Comparison of ENCODE assay signal across 8 cellular contexts in the genomic region with DNA sequence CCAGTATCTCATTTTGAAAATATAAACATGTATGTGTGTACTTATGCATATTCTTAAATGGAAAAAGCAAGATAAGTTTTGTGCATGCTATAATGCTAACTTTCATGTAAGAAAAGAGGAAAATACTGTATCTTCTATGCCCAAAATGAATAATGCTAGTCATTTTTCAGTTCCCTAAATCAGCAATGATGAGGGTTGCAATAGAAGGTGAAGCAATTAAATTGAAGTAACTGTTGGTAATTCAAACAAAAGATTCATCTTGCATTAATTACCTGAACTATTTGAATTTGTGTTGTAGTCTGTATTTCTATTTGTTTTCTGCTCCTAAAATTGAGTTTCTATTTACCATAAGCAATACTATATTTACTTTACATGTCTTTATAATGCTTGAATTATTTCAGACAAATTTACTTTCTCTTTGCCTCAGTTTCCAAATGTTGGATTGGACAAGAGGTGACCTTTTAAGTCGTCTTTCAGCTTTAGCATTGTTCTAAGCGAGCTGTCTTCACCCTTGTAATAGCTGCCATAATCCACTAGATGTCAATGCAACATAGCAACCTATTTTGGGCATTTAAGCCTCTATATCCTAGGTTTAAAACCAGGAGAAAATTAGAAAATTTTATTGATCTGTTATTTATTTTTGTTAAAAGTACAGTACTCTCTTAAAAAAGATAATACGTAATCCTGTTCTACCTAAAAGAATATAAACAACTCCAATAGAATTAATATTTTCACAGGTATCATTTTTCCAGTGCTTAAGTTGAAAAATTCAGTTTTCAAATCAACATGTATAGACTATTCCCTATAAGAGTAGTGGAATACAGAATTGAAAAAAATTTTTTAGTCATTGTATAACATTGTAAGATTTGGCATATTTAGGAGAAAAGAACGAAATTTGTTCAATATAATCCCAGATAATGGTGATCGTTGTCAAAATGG. TPM values are rescaled to one million over a fixed set of nuclear protein-coding genes. Genes with fewer than 3 reads are reported as not detected.
DNase-seq lines count a peak whose midpoint lies in the region; ATAC-seq and TF ChIP-seq lines count a peak whose summit lies in the region.

No MANE protein-coding gene starts in this region.

- intact Hi-C loops in Caco-2 (cut with micrococcal nuclease; ENCODE audit: unreplicated experiment), result loop anchor here (1.0 to 10.0 kb wide), 7 partner anchors 43 to 733 kb away; no protein-coding TSS in a partner anchor
- intact Hi-C loops in right cardiac atrium (cut with DNase I), result loop anchor here in 3 of 4 donors (5.0 to 10.0 kb wide), 5 partner anchors 41 to 373 kb away; no protein-coding TSS in a partner anchor

- no peaks in the 10 kb centered on the region for H3K36me3 Mint-ChIP-seq in Caco-2 (ENCODE audit: insufficient read depth, unreplicated experiment)
- H3K36me3 Mint-ChIP-seq in stimulated activated naive B cell treated with anti-CD40 and anti-IgM and Interleukin-4, amounts not matched to agents 10 μg/mL and 1 μg/mL and 100 μg/mL, for 72 hours, result no peaks in the 10 kb centered on the region

- no peaks in the 10 kb centered on the region for H3K9me3 ChIP-seq in Caco-2
- no peaks in the 10 kb centered on the region for H3K9me3 ChIP-seq in right cardiac atrium (ENCODE audit: control insufficient read depth, low read length)

- no peak overlapping the region for H3K4me3 Mint-ChIP-seq in Caco-2 (ENCODE audit: unreplicated experiment)
- no peak overlapping the region for H3K4me3 Mint-ChIP-seq in stimulated activated naive B cell treated with anti-CD40 and anti-IgM and Interleukin-4, amounts not matched to agents 10 μg/mL and 1 μg/mL and 100 μg/mL, for 72 hours

- no peak overlapping the region for H3K27ac Mint-ChIP-seq in Caco-2 (ENCODE audit: unreplicated experiment)
- no peak overlapping the region for H3K27ac Mint-ChIP-seq in stimulated activated naive B cell treated with anti-CD40 and anti-IgM and Interleukin-4, amounts not matched to agents 10 μg/mL and 1 μg/mL and 100 μg/mL, for 72 hours

- H3K4me3 ChIP-seq in Caco-2 (ENCODE audit: low read depth, low read length) (no peak overlapping the region), right cardiac atrium (ENCODE audit: low read length) (no peak overlapping the region)

- POLR2A ChIA-PET in Caco-2 (lab: Charles Lee), result no interaction called here

- H3K27me3 Mint-ChIP-seq in Caco-2 (ENCODE audit: insufficient read depth, unreplicated experiment), result no peaks in the 10 kb centered on the region
- no peaks in the 10 kb centered on the region for H3K27me3 Mint-ChIP-seq in stimulated activated naive B cell treated with anti-CD40 and anti-IgM and Interleukin-4, amounts not matched to agents 10 μg/mL and 1 μg/mL and 100 μg/mL, for 72 hours

- H3K4me1 Mint-ChIP-seq in Caco-2 (ENCODE audit: low read depth, unreplicated experiment), result no peaks in the 10 kb centered on the region
- H3K4me1 Mint-ChIP-seq in stimulated activated naive B cell treated with anti-CD40 and anti-IgM and Interleukin-4, amounts not matched to agents 10 μg/mL and 1 μg/mL and 100 μg/mL, for 72 hours, result peaks cover 10 to 38% of the 10 kb centered on the region in 2 donors

- DNase-seq in Caco-2 (peak in 1 of 2 experiments; percentile 50), NCI-H1930 (lab: John Stamatoyannopoulos, UW) (peak; percentile 5 to 58), amniotic epithelial cell (ENCODE audit: low read depth) (peak; percentile 62), right cardiac atrium (no peak), C1 segment of cervical spinal cord (lab: John Stamatoyannopoulos, UW) (no peak)
- no peak for DNase-seq in stimulated activated naive B cell treated with anti-CD40 and anti-IgM and Interleukin-4, amounts not matched to agents 10 μg/mL and 1 μg/mL and 100 μg/mL, for 72 hours

- 37% methylated on average over 5 of the region's 5 CpGs for WGBS in right cardiac atrium

- CTCF ChIA-PET in Caco-2 (lab: Charles Lee), result interaction anchor here (1.0 to 1.5 kb wide), 5 partner anchors 43 to 596 kb away, joined by 3 to 16 read pairs (median 5); partner anchors contain the start of gene TNFAIP3

- no TSS peak for BruUV-seq in Caco-2 (replicated peaks; lab: Mats Ljungman, UMichigan)

- peak; percentile 81 for ATAC-seq in GM21447 (IDR thresholded peaks at IDR 0.05; ENCODE audit: unreplicated experiment)
- peak; percentile 68 to 74 for ATAC-seq in right cardiac atrium
- peak; percentile 46 to 54 for ATAC-seq in stimulated activated naive B cell treated with anti-CD40 and anti-IgM and Interleukin-4, amounts not matched to agents 10 μg/mL and 1 μg/mL and 100 μg/mL, for 72 hours (replicated peaks)
- ATAC-seq in GM21515 (IDR thresholded peaks at IDR 0.05; ENCODE audit: unreplicated experiment), result no peak

- peaks cover 4% of the 10 kb centered on the region; the same call in 1 of the 2 replicates for H3K4me1 ChIP-seq in Caco-2
- H3K4me1 ChIP-seq in right cardiac atrium (ENCODE audit: control insufficient read depth, insufficient read depth, low read length), result no peaks in the 10 kb centered on the region

- no peaks in the 10 kb centered on the region for H3K9me3 Mint-ChIP-seq in Caco-2 (ENCODE audit: unreplicated experiment)
- H3K9me3 Mint-ChIP-seq in stimulated activated naive B cell treated with anti-CD40 and anti-IgM and Interleukin-4, amounts not matched to agents 10 μg/mL and 1 μg/mL and 100 μg/mL, for 72 hours, result peaks cover 4% of the 10 kb centered on the region in 2 donors

- H3K27ac ChIP-seq in right cardiac atrium (ENCODE audit: low read length), result no peak overlapping the region

- peak; percentile 76 to 88 for TF ChIP-seq CTCF in Caco-2 (IDR thresholded peaks at IDR 0.05; ENCODE audit: insufficient read depth in 1 of 2, low read depth in 1 of 2, low read length in 1 of 2, severe bottlenecking in 1 of 2, unreplicated experiment in 1 of 2)

- H3K36me3 ChIP-seq in Caco-2 (ENCODE audit: control insufficient read depth, insufficient read depth, low read length), result no peaks in the 10 kb centered on the region

- H3K27me3 ChIP-seq in Caco-2 (replicated peaks; ENCODE audit: control insufficient read depth, insufficient read depth, low read length) (no peaks in the 10 kb centered on the region), right cardiac atrium (ENCODE audit: control insufficient read depth, insufficient read depth) (no peaks in the 10 kb centered on the region)

RNA-seq across cellular contexts. Expression of gene IFNGR1, which starts 52.3 kb away (rescaled TPM):
- total RNA-seq in Caco-2 (2022) (56.9 and 58.0 TPM in 2 replicates), right cardiac atrium (100 to 1,000 TPM; 115 to 157 (median 141) TPM)
- 125 TPM for polyA plus RNA-seq in right cardiac atrium

Comparison
In these comparisons a context has a peak if more than half of its experiments do, and no peak if none do; other contexts are left out.
1. DNase-seq: peak in NCI-H1930 (2 of 2) and amniotic epithelial cell (single experiment); none in right cardiac atrium (0 of 3), stimulated activated naive B cell treated with anti-CD40 and anti-IgM and Interleukin-4, amounts not matched to agents 10 μg/mL and 1 μg/mL and 100 μg/mL, for 72 hours (single experiment) and C1 segment of cervical spinal cord (0 of 14).